Comparison of ENCODE assay signal across 8 cellular contexts in the genomic region with DNA sequence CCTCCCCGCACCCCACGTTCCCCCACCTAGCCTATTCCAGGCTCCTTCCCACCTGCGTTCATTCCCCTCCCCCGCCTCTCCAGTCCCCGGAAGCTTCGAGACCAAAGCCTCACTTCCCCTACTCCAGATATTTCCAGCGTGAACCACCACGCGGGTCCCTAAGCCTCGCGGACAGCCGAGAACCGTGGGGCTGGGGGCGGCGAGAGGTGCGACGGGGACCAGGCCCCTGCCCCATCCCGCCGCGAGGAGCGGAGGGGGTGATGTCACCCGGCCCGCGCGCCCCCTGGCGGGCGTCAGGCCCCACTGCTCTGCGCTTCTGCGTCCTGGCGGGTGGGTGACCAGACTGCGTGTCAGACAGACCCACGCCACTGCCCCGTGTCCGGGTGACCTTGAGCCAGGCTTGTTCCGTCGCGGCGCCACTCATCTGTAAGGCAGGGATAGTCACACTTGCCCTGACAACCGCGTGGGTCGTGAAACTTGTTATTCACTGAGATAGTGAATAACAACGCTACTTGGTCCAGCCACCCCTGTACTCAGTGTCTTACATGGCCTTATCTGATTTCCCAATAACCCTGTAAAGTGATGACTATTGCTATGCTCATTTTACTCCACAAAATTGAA. TPM values are rescaled to one million over a fixed set of nuclear protein-coding genes. Genes with fewer than 3 reads are reported as not detected.
DNase-seq lines count a peak whose midpoint lies in the region; ATAC-seq and TF ChIP-seq lines count a peak whose summit lies in the region.

No MANE protein-coding gene starts in this region.

- H3K27me3 ChIP-seq in osteoblast (ENCODE audit: insufficient read depth, low read length) (no peaks in the 10 kb centered on the region), tibial artery (no peaks in the 10 kb centered on the region)

- H3K4me3 ChIP-seq in osteoblast (ENCODE audit: insufficient read depth, low read length) (peak overlapping the region; percentile 78), tibial artery (peak overlapping the region; percentile 58 to 73)

- H3K4me1 Mint-ChIP-seq in activated naive CD4-positive, alpha-beta T cell treated with anti-CD3 and anti-CD28 coated beads, Interleukin-2, amount 50 U/mL, for 24 hours = peaks cover 18% of the 10 kb centered on the region

- H3K27ac Mint-ChIP-seq in activated naive CD4-positive, alpha-beta T cell treated with anti-CD3 and anti-CD28 coated beads, Interleukin-2, amount 50 U/mL, for 24 hours = peak overlapping the region; percentile 91

- H3K36me3 Mint-ChIP-seq in activated naive CD4-positive, alpha-beta T cell treated with anti-CD3 and anti-CD28 coated beads, Interleukin-2, amount 50 U/mL, for 24 hours = peaks cover 2% of the 10 kb centered on the region

- no peaks in the 10 kb centered on the region for H3K79me2 ChIP-seq in osteoblast (ENCODE audit: insufficient read depth, low read length)

- H3K36me3 ChIP-seq in osteoblast (ENCODE audit: insufficient read depth, low read length) (no peaks in the 10 kb centered on the region), tibial artery (peaks cover 3 to 7% (median 3%) of the 10 kb centered on the region in 3 donors)

- H3K27ac ChIP-seq in osteoblast (ENCODE audit: low read depth, low read length) = peak overlapping the region; percentile 60
- H3K27ac ChIP-seq in tibial artery = peak overlapping the region; percentile 94 to 99

- H3K4me1 ChIP-seq in osteoblast (ENCODE audit: insufficient read depth, low read length) (peaks cover 39% of the 10 kb centered on the region), tibial artery (peaks cover 0 to 51% (median 39%) of the 10 kb centered on the region in 4 donors)

- no peaks in the 10 kb centered on the region for H3K27me3 Mint-ChIP-seq in activated naive CD4-positive, alpha-beta T cell treated with anti-CD3 and anti-CD28 coated beads, Interleukin-2, amount 50 U/mL, for 24 hours

- peak overlapping the region; percentile 87 for H3K4me3 Mint-ChIP-seq in activated naive CD4-positive, alpha-beta T cell treated with anti-CD3 and anti-CD28 coated beads, Interleukin-2, amount 50 U/mL, for 24 hours

- intact Hi-C loops in head of caudate nucleus (cut with DNase I) (loop anchor here (10.0 kb wide), 1 partner anchor 133 kb away; no protein-coding TSS in a partner anchor), tibial artery (cut with DNase I; ENCODE audit: low total_unique reads) (no loop called here)

- ATAC-seq in GM21390 (IDR thresholded peaks at IDR 0.05; ENCODE audit: unreplicated experiment) = peak; percentile 87

- peak; percentile 92 for DNase-seq in DMS53 (lab: John Stamatoyannopoulos, UW)
- DNase-seq in HuH-7 (ENCODE audit: low spot score) = peak; percentile 81
- peak; percentile 73 for DNase-seq in SK-N-DZ (ENCODE audit: low spot score)
- peak; percentile 65 to 93 (median 86) for DNase-seq in head of caudate nucleus
- DNase-seq in osteoblast (ENCODE audit: insufficient read length, low spot score, missing footprints) = peak; percentile 97
- peak; percentile 78 to 90 for DNase-seq in tibial artery

- peak overlapping the region; percentile 92 for H3K4me2 ChIP-seq in osteoblast (ENCODE audit: insufficient read depth, low read length)

- no peaks in the 10 kb centered on the region for H3K9me3 Mint-ChIP-seq in activated naive CD4-positive, alpha-beta T cell treated with anti-CD3 and anti-CD28 coated beads, Interleukin-2, amount 50 U/mL, for 24 hours

- TF ChIP-seq CTCF in osteoblast (IDR thresholded peaks at IDR 0.05; ENCODE audit: extremely low read depth, low read depth, low read length) (peak; percentile 84), tibial artery (IDR thresholded peaks at IDR 0.05) (peak; percentile 98 to 99)

- no peaks in the 10 kb centered on the region for H4K20me1 ChIP-seq in osteoblast (ENCODE audit: insufficient read depth, low read length)

- peak overlapping the region; percentile 93 for H2AFZ ChIP-seq in osteoblast (ENCODE audit: low read length)

- no peaks in the 10 kb centered on the region for H3K9me3 ChIP-seq in osteoblast (ENCODE audit: low read depth, low read length)
- no peaks in the 10 kb centered on the region for H3K9me3 ChIP-seq in tibial artery

RNA-seq across cellular contexts. Expression of a gene that starts 9.0 kb away (rescaled TPM):
- polyA plus RNA-seq in SK-N-DZ (2014; cell fraction: cytosol; rRNA removed) = 1,614 and 1,776 TPM in 2 replicates
- 579 and 767 TPM in 2 replicates for polyA plus RNA-seq in SK-N-DZ (2014; cell fraction: nucleus; rRNA removed)
- 676 and 702 TPM in 2 replicates for total RNA-seq in osteoblast

RNA-seq across cellular contexts. Expression of a gene that starts 14.5 kb away (rescaled TPM):
- polyA plus RNA-seq in SK-N-DZ (2014; cell fraction: cytosol; rRNA removed) = 53.3 and 54.4 TPM in 2 replicates
- 213 and 272 TPM in 2 replicates for polyA plus RNA-seq in SK-N-DZ (2014; cell fraction: nucleus; rRNA removed)
- total RNA-seq in osteoblast = 8.0 and 10.0 TPM in 2 replicates

RNA-seq across cellular contexts. Expression of a gene that starts 19.4 kb away (rescaled TPM):
- 52.7 and 59.7 TPM in 2 replicates for polyA plus RNA-seq in SK-N-DZ (2014; cell fraction: cytosol; rRNA removed)
- 39.2 and 41.2 TPM in 2 replicates for polyA plus RNA-seq in SK-N-DZ (2014; cell fraction: nucleus; rRNA removed)
- 86.0 and 94.1 TPM in 2 replicates for total RNA-seq in osteoblast

RNA-seq across cellular contexts. Expression of a gene that starts 21.2 kb away (rescaled TPM):
- polyA plus RNA-seq in SK-N-DZ (2014; cell fraction: cytosol; rRNA removed) = not detected in 2 replicates
- not detected in 2 replicates for polyA plus RNA-seq in SK-N-DZ (2014; cell fraction: nucleus; rRNA removed)
- total RNA-seq in osteoblast = not detected in 2 replicates

RNA-seq across cellular contexts. Expression of a gene that starts 27.4 kb away (rescaled TPM):
- 17.0 and 22.0 TPM in 2 replicates for polyA plus RNA-seq in SK-N-DZ (2014; cell fraction: cytosol; rRNA removed)
- polyA plus RNA-seq in SK-N-DZ (2014; cell fraction: nucleus; rRNA removed) = 19.9 and 24.9 TPM in 2 replicates
- 3.2 and 4.7 TPM in 2 replicates for total RNA-seq in osteoblast

Comparison
In these comparisons a context has a peak if more than half of its experiments do, and no peak if none do; other contexts are left out.
1. Peak in every context shown above with its lines: DNase-seq, ATAC-seq, H3K4me3 ChIP-seq and H3K27ac ChIP-seq.